Comparison of ENCODE assay signal across 9 cellular contexts in the genomic region with DNA sequence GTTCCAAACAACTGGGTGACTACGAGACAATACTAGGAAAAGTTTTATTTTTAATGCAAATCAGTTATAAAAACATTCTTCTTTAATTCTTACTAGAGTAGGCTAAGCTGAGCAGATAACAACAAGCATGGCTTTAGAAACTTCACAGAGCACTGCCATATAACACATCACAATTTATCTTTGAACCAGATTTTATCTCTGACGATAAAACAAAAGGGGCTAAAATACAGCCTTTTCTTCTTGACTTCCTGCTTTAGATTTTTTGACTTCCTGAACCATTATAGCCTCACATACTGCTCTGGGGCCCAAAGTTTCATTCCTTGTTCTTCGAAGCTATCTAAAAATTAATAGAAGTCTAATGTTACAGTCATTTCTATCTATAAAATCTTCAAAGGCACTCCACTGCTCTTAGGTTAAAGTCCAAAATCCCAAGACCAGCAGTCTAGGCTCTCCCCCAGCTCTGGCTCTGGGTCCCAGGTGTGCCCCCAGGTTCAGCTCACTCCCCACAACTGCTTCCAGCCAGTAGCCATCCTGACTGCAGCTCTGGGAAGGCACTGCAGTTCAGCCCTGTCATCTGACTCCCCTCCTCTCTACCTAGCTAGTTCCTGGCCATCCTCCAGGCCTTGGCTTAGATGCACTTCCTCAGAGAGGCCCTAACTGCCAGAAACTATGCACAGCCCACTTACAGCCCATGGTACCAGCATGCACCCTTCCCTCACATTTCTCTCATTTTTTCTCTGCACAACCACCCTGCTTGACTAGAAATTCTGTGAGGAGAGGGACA. TPM values are rescaled to one million over a fixed set of nuclear protein-coding genes. Genes with fewer than 3 reads are reported as not detected.
DNase-seq lines count a peak whose midpoint lies in the region; ATAC-seq and TF ChIP-seq lines count a peak whose summit lies in the region.
"Had no signal": no experiment of that assay in that cellular context is flagged by ENCODE, and none has a peak within 500 bp of the region (broad histone marks: within the 10 kb centered on the region; RNA-seq: fewer than 3 reads in every experiment).

No MANE protein-coding gene starts in this region.

- no peaks in the 10 kb centered on the region for H3K9me3 ChIP-seq in CD4-positive, alpha-beta memory T cell (ENCODE audit: control insufficient read depth in 1 of 2, low read length in 2 of 2)
- no peaks in the 10 kb centered on the region for H3K9me3 ChIP-seq in muscle layer of duodenum (ENCODE audit: control insufficient read depth in 1 of 2, low read length in 2 of 2)

- H3K27me3 ChIP-seq in CD4-positive, alpha-beta memory T cell (ENCODE audit: insufficient read depth, low read length): no peaks in the 10 kb centered on the region
- no peaks in the 10 kb centered on the region for H3K27me3 ChIP-seq in muscle layer of duodenum (ENCODE audit: low read depth, low read length)

- CTCF ChIA-PET in CD4-positive, alpha-beta memory T cell (lab: Charles Lee; ENCODE audit: partially characterized antibody): interaction anchor here (0.5 to 7.6 kb wide), 14 partner anchors 9 to 143 kb away, joined by 3 to 78 read pairs (median 10); no protein-coding TSS in a partner anchor

- peak in 2 of 5 donors; percentile 49 for DNase-seq in CD4-positive, alpha-beta memory T cell
- DNase-seq in LNCaP clone FGC (ENCODE audit: low read depth): peak; percentile 63
- peak; percentile 81 for DNase-seq in amniotic epithelial cell (ENCODE audit: low read depth)
- DNase-seq in GF-D8 (lab: John Stamatoyannopoulos, UW): no peak
- DNase-seq in NCI-H2081 treated with DMSO at 0.1 percent for 48 hours (lab: John Stamatoyannopoulos, UW): no peak

- H3K4me3 ChIP-seq in CD4-positive, alpha-beta memory T cell (ENCODE audit: low read length in 2 of 2): peak overlapping the region in 1 of 2 donors; percentile 14
- H3K4me3 ChIP-seq in LNCaP clone FGC (ENCODE audit: low read depth, low read length): no peak overlapping the region
- no peak overlapping the region for H3K4me3 ChIP-seq in muscle layer of duodenum (ENCODE audit: low read depth in 1 of 2, low read length in 2 of 2)

- H3K27ac ChIP-seq in CD4-positive, alpha-beta memory T cell (ENCODE audit: low read depth, low read length): peak overlapping the region; percentile 68
- peak overlapping the region; percentile 37 for H3K27ac ChIP-seq in muscle layer of duodenum (ENCODE audit: low read length)

- H3K36me3 Mint-ChIP-seq in CD4-positive, alpha-beta memory T cell: peaks cover 9 to 18% of the 10 kb centered on the region in 2 donors

- intact Hi-C loops in CD4-positive, alpha-beta memory T cell (cut with micrococcal nuclease): loop anchor here (1.0 to 2.0 kb wide), 2 partner anchors 17 to 25 kb away; partner anchors contain the start of gene TBC1D2B

- H3K4me3 Mint-ChIP-seq in CD4-positive, alpha-beta memory T cell: peak overlapping the region; percentile 58 to 85 (median 68)

- no peaks in the 10 kb centered on the region for H3K9me3 Mint-ChIP-seq in CD4-positive, alpha-beta memory T cell

- peak overlapping the region; percentile 86 to 98 (median 91) for H3K27ac Mint-ChIP-seq in CD4-positive, alpha-beta memory T cell

- no peak for ATAC-seq in HG03460 (IDR thresholded peaks at IDR 0.05; ENCODE audit: unreplicated experiment)
- no peak for ATAC-seq in GM19395 (IDR thresholded peaks at IDR 0.05; ENCODE audit: unreplicated experiment)

- H3K4me1 ChIP-seq in CD4-positive, alpha-beta memory T cell (ENCODE audit: insufficient read depth, low read length): peaks cover 100% of the 10 kb centered on the region
- peaks cover 66 to 68% of the 10 kb centered on the region in 2 donors for H3K4me1 ChIP-seq in muscle layer of duodenum (ENCODE audit: control insufficient read depth in 1 of 2, insufficient read depth in 2 of 2, low read length in 2 of 2)

- peaks cover 87 to 100% (median 94%) of the 10 kb centered on the region in 4 donors for H3K4me1 Mint-ChIP-seq in CD4-positive, alpha-beta memory T cell

- TF ChIP-seq CTCF in LNCaP clone FGC (IDR thresholded peaks at IDR 0.05; ENCODE audit: control insufficient read depth, extremely low read depth, insufficient read depth): no peak

- H3K36me3 ChIP-seq in CD4-positive, alpha-beta memory T cell (ENCODE audit: insufficient read depth, low read length): peaks cover 6% of the 10 kb centered on the region
- H3K36me3 ChIP-seq in muscle layer of duodenum (ENCODE audit: control insufficient read depth in 1 of 2, insufficient read depth in 2 of 2, low read length in 2 of 2): peaks cover 0 to 22% of the 10 kb centered on the region in 2 donors

- POLR2A ChIA-PET in CD4-positive, alpha-beta memory T cell (lab: Charles Lee; ENCODE audit: partially characterized antibody): interaction anchor here (0.9 to 32.5 kb wide), 7 partner anchors 9 to 386 kb away, joined by 3 to 984 read pairs (median 72); partner anchors contain the start of genes IREB2 and TBC1D2B

- no peaks in the 10 kb centered on the region for H3K27me3 Mint-ChIP-seq in CD4-positive, alpha-beta memory T cell

RNA-seq across cellular contexts. Expression of gene TBC1D2B, which starts 25.7 kb away (rescaled TPM):
- 100 to 1,000 TPM in 1 of 2 experiments, 10 to 100 TPM in 1; 98.1 to 114 TPM for total RNA-seq in CD4-positive, alpha-beta memory T cell
- polyA plus RNA-seq in CD4-positive, alpha-beta memory T cell: 10 to 100 TPM in 1 of 2 donors, 1 to 10 TPM in 1; 5.6 to 35.4 TPM

RNA-seq across cellular contexts. Expression of gene SH2D7, which starts 40.5 kb away (rescaled TPM):
- not detected for total RNA-seq in CD4-positive, alpha-beta memory T cell
- polyA plus RNA-seq in CD4-positive, alpha-beta memory T cell: not detected
- total RNA-seq: fibroblast of lung had no signal

Comparison
In these comparisons a context has a peak if more than half of its experiments do, and no peak if none do; other contexts are left out.
1. DNase-seq: peak in LNCaP clone FGC (single experiment) and amniotic epithelial cell (single experiment); none in GF-D8 (single experiment) and NCI-H2081 treated with DMSO at 0.1 percent for 48 hours (single experiment).